18 cellular contexts compared by ENCODE assay signal in genomic region chr11:27229511-27230174, GRCh38.
"Had no signal": no experiment of that assay in that cellular context is flagged by ENCODE, and none has a peak within 500 bp of the region (broad histone marks: within the 10 kb centered on the region; RNA-seq: fewer than 3 reads in every experiment).

No MANE protein-coding gene starts in this region.

- DNase-seq: activated CD4-positive, alpha-beta T cell treated with anti-CD3 and anti-CD28 coated beads for 1 hour; activated CD4-positive, alpha-beta T cell treated with anti-CD3 and anti-CD28 coated beads, Interleukin-2, amount 50 U/mL, for 1 hour; activated CD8-positive, alpha-beta T cell treated with anti-CD3 and anti-CD28 coated beads, Interleukin-2, amount 10 ng/mL, durations not matched to agents 7 days and 5 days; aorta; brain microvascular endothelial cell; central memory CD4-positive, alpha-beta T cell; dermis blood vessel endothelial cell; effector CD8-positive, alpha-beta T cell; erythroblast; glutamatergic neuron; immature natural killer cell; natural killer cell; stimulated activated CD4-positive, alpha-beta T cell treated with anti-CD3 and anti-CD28 coated beads, Interleukin-4, amount 100 ng/mL, for 4 hours; substantia nigra; T-helper 9 cell; thyroid gland had no signal

- H3K27me3 ChIP-seq: brain microvascular endothelial cell, hepatocyte, neutrophil, thyroid gland had no signal

- H3K4me3 ChIP-seq: hepatocyte, thyroid gland had no signal

- H3K9me3 ChIP-seq: neutrophil, thyroid gland had no signal

- H3K27ac ChIP-seq: brain microvascular endothelial cell, hepatocyte, neutrophil had no signal

- H3K36me3 ChIP-seq: brain microvascular endothelial cell, neutrophil, thyroid gland had no signal
